ENCODE assay signal across 15 cellular contexts in genomic region chr1:164836614-164837018, GRCh38.
DNase-seq lines count a peak whose midpoint lies in the region; ATAC-seq and TF ChIP-seq lines count a peak whose summit lies in the region.
"Had no signal": no experiment of that assay in that cellular context is flagged by ENCODE, and none has a peak within 500 bp of the region (broad histone marks: within the 10 kb centered on the region; RNA-seq: fewer than 3 reads in every experiment).

No MANE protein-coding gene starts in this region.

- intact Hi-C loops in vagina (cut with DNase I) = no loop called here

- no peak for ATAC-seq in stimulated activated naive B cell treated with anti-CD40 and anti-IgM and Interleukin-4, amounts not matched to agents 10 μg/mL and 1 μg/mL and 100 μg/mL, for 72 hours (replicated peaks)
- ATAC-seq in HG02981 (IDR thresholded peaks at IDR 0.05; ENCODE audit: unreplicated experiment) = no peak
- no peak for ATAC-seq in omental fat pad (ENCODE audit: low FRiP score)

- H3K36me3 ChIP-seq in vagina = no peaks in the 10 kb centered on the region
- H3K36me3 ChIP-seq: colonic mucosa, neutrophil had no signal

- H3K27me3 ChIP-seq in vagina = no peaks in the 10 kb centered on the region
- H3K27me3 ChIP-seq: colonic mucosa, neutrophil had no signal

- peaks cover 38% of the 10 kb centered on the region for H3K36me3 Mint-ChIP-seq in mesothelial cell of epicardium
- no peaks in the 10 kb centered on the region for H3K36me3 Mint-ChIP-seq in stimulated activated naive B cell treated with anti-CD40 and anti-IgM and Interleukin-4, amounts not matched to agents 10 μg/mL and 1 μg/mL and 100 μg/mL, for 72 hours

- no peaks in the 10 kb centered on the region for H3K9me3 Mint-ChIP-seq in mesothelial cell of epicardium
- no peaks in the 10 kb centered on the region for H3K9me3 Mint-ChIP-seq in stimulated activated naive B cell treated with anti-CD40 and anti-IgM and Interleukin-4, amounts not matched to agents 10 μg/mL and 1 μg/mL and 100 μg/mL, for 72 hours
- H3K9me3 Mint-ChIP-seq: H9 had no signal

- H3K9me3 ChIP-seq in vagina = no peaks in the 10 kb centered on the region
- H3K9me3 ChIP-seq: colonic mucosa, neutrophil had no signal

- H3K27ac Mint-ChIP-seq in mesothelial cell of epicardium = peak overlapping the region; percentile 78
- no peak overlapping the region for H3K27ac Mint-ChIP-seq in stimulated activated naive B cell treated with anti-CD40 and anti-IgM and Interleukin-4, amounts not matched to agents 10 μg/mL and 1 μg/mL and 100 μg/mL, for 72 hours
- H3K27ac Mint-ChIP-seq: H9 had no signal

- H3K27me3 Mint-ChIP-seq in mesothelial cell of epicardium (ENCODE audit: low read depth) = no peaks in the 10 kb centered on the region
- H3K27me3 Mint-ChIP-seq in stimulated activated naive B cell treated with anti-CD40 and anti-IgM and Interleukin-4, amounts not matched to agents 10 μg/mL and 1 μg/mL and 100 μg/mL, for 72 hours = no peaks in the 10 kb centered on the region

- H3K4me3 ChIP-seq in vagina = no peak overlapping the region
- H3K4me3 ChIP-seq: colonic mucosa had no signal

- H3K27ac ChIP-seq in vagina = no peak overlapping the region
- H3K27ac ChIP-seq: colonic mucosa, neutrophil had no signal

- H3K4me3 Mint-ChIP-seq in mesothelial cell of epicardium = no peak overlapping the region
- no peak overlapping the region for H3K4me3 Mint-ChIP-seq in stimulated activated naive B cell treated with anti-CD40 and anti-IgM and Interleukin-4, amounts not matched to agents 10 μg/mL and 1 μg/mL and 100 μg/mL, for 72 hours
- H3K4me3 Mint-ChIP-seq: H9 had no signal

- peaks cover 23% of the 10 kb centered on the region for H3K4me1 ChIP-seq in vagina
- H3K4me1 ChIP-seq: colonic mucosa had no signal

- no peak for TF ChIP-seq CTCF in mesothelial cell of epicardium (IDR thresholded peaks at IDR 0.05; ENCODE audit: unreplicated experiment)
- TF ChIP-seq CTCF in vagina (IDR thresholded peaks at IDR 0.05) = no peak
- TF ChIP-seq CTCF in omental fat pad (IDR thresholded peaks at IDR 0.05) = no peak

- peak; percentile 76 for DNase-seq in DMS153 (lab: John Stamatoyannopoulos, UW)
- peak; percentile 86 for DNase-seq in NCI-H146 (lab: John Stamatoyannopoulos, UW)
- peak; percentile 13 for DNase-seq in OCI-M1 (lab: John Stamatoyannopoulos, UW)
- DNase-seq in mesothelial cell of epicardium (ENCODE audit: low spot score in 2 of 2, unreplicated experiment in 2 of 2) = no peak
- DNase-seq in vagina (ENCODE audit: extremely low spot score in 2 of 2) = no peak
- no peak for DNase-seq in stimulated activated naive B cell treated with anti-CD40 and anti-IgM and Interleukin-4, amounts not matched to agents 10 μg/mL and 1 μg/mL and 100 μg/mL, for 72 hours
- DNase-seq in omental fat pad (ENCODE audit: low spot score) = no peak
- DNase-seq: colonic mucosa; H9; MM.1S; NCI-H526; stimulated activated CD4-positive, alpha-beta T cell treated with anti-CD3 and anti-CD28 coated beads, Interleukin-4, amount 100 ng/mL, for 1 hour; trophoblast cell had no signal

- TF ChIP-seq POLR2A in vagina (IDR thresholded peaks at IDR 0.05) = no peak

- peaks cover 23% of the 10 kb centered on the region for H3K4me1 Mint-ChIP-seq in mesothelial cell of epicardium
- no peaks in the 10 kb centered on the region for H3K4me1 Mint-ChIP-seq in stimulated activated naive B cell treated with anti-CD40 and anti-IgM and Interleukin-4, amounts not matched to agents 10 μg/mL and 1 μg/mL and 100 μg/mL, for 72 hours

Comparison
In these comparisons a context has a peak if more than half of its experiments do, and no peak if none do; other contexts are left out.
1. DNase-seq: peak in DMS153 (single experiment), NCI-H146 (single experiment) and OCI-M1 (single experiment); none in mesothelial cell of epicardium (0 of 2), vagina (0 of 2), stimulated activated naive B cell treated with anti-CD40 and anti-IgM and Interleukin-4, amounts not matched to agents 10 μg/mL and 1 μg/mL and 100 μg/mL, for 72 hours (single experiment) and omental fat pad (single experiment).